ENCODE assay signal across 27 cellular contexts in genomic region chr1:30054126-30054525, GRCh38.
"Had no signal": no experiment of that assay in that cellular context is flagged by ENCODE, and none has a peak within 500 bp of the region (broad histone marks: within the 10 kb centered on the region; RNA-seq: fewer than 3 reads in every experiment).

No MANE protein-coding gene starts in this region.

- H3K36me3 Mint-ChIP-seq: naive thymus-derived CD8-positive, alpha-beta T cell; stimulated activated effector memory CD8-positive, alpha-beta T cell treated with anti-CD3 and anti-CD28 coated beads, Interleukin-12 subunit alpha, Interleukin-12 subunit beta, amount 100 ng/mL, for 72 hours had no signal

- H3K4me3 Mint-ChIP-seq: naive thymus-derived CD8-positive, alpha-beta T cell; stimulated activated effector memory CD8-positive, alpha-beta T cell treated with anti-CD3 and anti-CD28 coated beads, Interleukin-12 subunit alpha, Interleukin-12 subunit beta, amount 100 ng/mL, for 72 hours had no signal

- H3K27ac ChIP-seq: dorsolateral prefrontal cortex, epithelial cell of prostate, gastroesophageal sphincter, heart left ventricle, hepatocyte, prostate gland, right atrium auricular region, stomach, thyroid gland, vagina had no signal

- H3K4me1 Mint-ChIP-seq: naive thymus-derived CD8-positive, alpha-beta T cell had no signal

- H3K4me2 ChIP-seq: hepatocyte, smooth muscle cell had no signal

- H2AFZ ChIP-seq: hepatocyte had no signal

- FAIRE-seq: colon, kidney had no signal

- DNase-seq: dorsolateral prefrontal cortex; effector CD4-positive, alpha-beta T cell; foreskin fibroblast; heart left ventricle; kidney; mesenchymal stem cell; midbrain; nucleus accumbens; stimulated activated CD4-positive, alpha-beta T cell treated with anti-CD3 and anti-CD28 coated beads, Interleukin-2, amount 100 ng/mL, for 24 hours; stimulated activated CD4-positive, alpha-beta T cell treated with anti-CD3 and anti-CD28 coated beads, Interleukin-4, amount 100 ng/mL, for 24 hours; stimulated activated naive CD4-positive, alpha-beta T cell treated with Interleukin-2 at 50 U/mL for 16 hours; stomach; thyroid gland; trophoblast cell had no signal

- H3K4me1 ChIP-seq: gastroesophageal sphincter, heart left ventricle, prostate gland, right atrium auricular region, stomach, thyroid gland, vagina had no signal

- ATAC-seq: esophagus mucosa; gastroesophageal sphincter; heart left ventricle; left lobe of liver; naive thymus-derived CD8-positive, alpha-beta T cell; sciatic nerve; stimulated activated effector memory CD8-positive, alpha-beta T cell treated with anti-CD3 and anti-CD28 coated beads, Interleukin-12 subunit alpha, Interleukin-12 subunit beta, amount 100 ng/mL, for 72 hours had no signal

- H3K27ac Mint-ChIP-seq: naive thymus-derived CD8-positive, alpha-beta T cell; stimulated activated effector memory CD8-positive, alpha-beta T cell treated with anti-CD3 and anti-CD28 coated beads, Interleukin-12 subunit alpha, Interleukin-12 subunit beta, amount 100 ng/mL, for 72 hours had no signal

- H3K4me3 ChIP-seq: dorsolateral prefrontal cortex, gastroesophageal sphincter, heart left ventricle, hepatocyte, prostate gland, right atrium auricular region, smooth muscle cell, stomach, thyroid gland, vagina had no signal

- H3K36me3 ChIP-seq: gastroesophageal sphincter, heart left ventricle, prostate gland, right atrium auricular region, stomach, thyroid gland, vagina had no signal

- H3K9me3 Mint-ChIP-seq: naive thymus-derived CD8-positive, alpha-beta T cell; stimulated activated effector memory CD8-positive, alpha-beta T cell treated with anti-CD3 and anti-CD28 coated beads, Interleukin-12 subunit alpha, Interleukin-12 subunit beta, amount 100 ng/mL, for 72 hours had no signal

- H3K9me3 ChIP-seq: gastroesophageal sphincter, heart left ventricle, prostate gland, right atrium auricular region, stomach, thyroid gland, vagina had no signal

- H3K27me3 ChIP-seq: right atrium auricular region, thyroid gland, vagina had no signal

- H3K79me2 ChIP-seq: hepatocyte had no signal
